ENCODE assay signal across 8 cellular contexts in the genomic region with DNA sequence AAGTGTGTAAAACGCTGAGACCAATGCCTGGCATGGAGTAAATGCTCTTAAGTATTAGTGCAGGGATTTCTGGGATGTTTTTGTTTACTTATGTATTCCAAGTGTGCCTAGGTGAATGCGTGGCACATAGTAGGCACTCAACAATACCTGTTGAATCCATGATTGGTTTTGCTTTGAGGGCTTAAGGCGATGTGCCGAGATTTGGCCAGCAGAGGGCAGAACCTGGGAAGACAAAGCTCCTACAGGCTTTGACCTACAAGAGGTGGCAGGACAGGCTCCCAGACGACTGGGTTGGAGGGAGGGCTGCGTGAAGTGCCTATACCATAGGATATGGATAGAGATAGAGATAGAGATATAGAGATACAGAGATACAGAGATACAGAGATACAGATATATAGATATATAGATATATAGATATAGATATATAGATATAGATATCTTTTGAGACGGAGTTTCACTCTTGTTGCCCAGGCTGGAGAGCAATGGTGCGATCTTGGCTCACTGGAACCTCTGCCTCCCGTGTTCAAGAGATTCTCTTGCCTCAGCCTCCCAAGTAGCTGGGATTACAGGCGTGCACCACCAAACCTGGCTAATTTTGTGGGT. TPM values are rescaled to one million over a fixed set of nuclear protein-coding genes. Genes with fewer than 3 reads are reported as not detected.
DNase-seq lines count a peak whose midpoint lies in the region; ATAC-seq and TF ChIP-seq lines count a peak whose summit lies in the region.

No MANE protein-coding gene starts in this region.

- no peaks in the 10 kb centered on the region for H4K20me1 ChIP-seq in mammary epithelial cell (ENCODE audit: insufficient read depth, low read length)

- no peak overlapping the region for H3K9ac ChIP-seq in mammary epithelial cell (ENCODE audit: insufficient read depth, low read length)

- DNase-seq in 8988T (peak; percentile 58), GM13977 (ENCODE audit: low spot score) (peak; percentile 63), NCI-H226 (peak; percentile 26), mammary epithelial cell (peak; percentile 31), left colon (peak; percentile 69 to 82)
- DNase-seq in stimulated activated CD4-positive, alpha-beta T cell treated with anti-CD3 and anti-CD28 coated beads, TNF-alpha, amount 100 ng/mL, for 1 hour (ENCODE audit: low read depth in 3 of 3, low spot score in 1 of 3), result peak in 2 of 3 donors; percentile 8 to 51

- no peaks in the 10 kb centered on the region for H3K4me1 ChIP-seq in mammary epithelial cell (ENCODE audit: insufficient read depth, low read length)

- H3K27ac ChIP-seq in mammary epithelial cell (ENCODE audit: insufficient read depth, low read depth, low read length), result no peak overlapping the region

- no peaks in the 10 kb centered on the region for H3K9me3 ChIP-seq in mammary epithelial cell (replicated peaks; ENCODE audit: insufficient read depth, low read length)

- H3K4me2 ChIP-seq in mammary epithelial cell (ENCODE audit: insufficient read depth, low read depth, low read length), result no peak overlapping the region

- H3K79me2 ChIP-seq in mammary epithelial cell (ENCODE audit: insufficient read depth, low read length), result no peaks in the 10 kb centered on the region

- TF ChIP-seq CTCF in GM13977 (IDR thresholded peaks at IDR 0.05; ENCODE audit: extremely low read depth, insufficient read depth, missing control alignments) (peak; percentile 81), WI38 (IDR thresholded peaks at IDR 0.05; ENCODE audit: low read depth, low read length) (peak; percentile 66), mammary epithelial cell (conservative IDR thresholded peaks at IDR 0.05 in 1 of 2, IDR thresholded peaks at IDR 0.05 in 1 of 2; ENCODE audit: extremely low read depth in 1 of 2, insufficient read depth in 1 of 2, low read depth in 1 of 2, low read length in 2 of 2) (peak; percentile 88)

- BruUV-seq in mammary epithelial cell (replicated peaks; lab: Mats Ljungman, UMichigan), result no TSS peak

- 23% methylated on average over 10 of the region's 10 CpGs for WGBS in mammary epithelial cell (ENCODE audit: low coverage, missing lambda C conversion rate)

- H3K27me3 ChIP-seq in mammary epithelial cell (ENCODE audit: insufficient read depth, low read length), result no peaks in the 10 kb centered on the region

- CTCF ChIA-PET in mammary epithelial cell (lab: Charles Lee; ENCODE audit: low non-redundant PET), result interaction anchor here (0.6 to 2.1 kb wide), 5 partner anchors 85 to 795 kb away, joined by 3 to 72 read pairs (median 4); partner anchors contain the start of gene POLD3

- ATAC-seq in left colon, result peak; percentile 80
- ATAC-seq in HG02759 (IDR thresholded peaks at IDR 0.05; ENCODE audit: unreplicated experiment), result no peak

- H3K36me3 ChIP-seq in mammary epithelial cell (ENCODE audit: insufficient read depth, low read length), result no peaks in the 10 kb centered on the region

- dilution Hi-C loops in mammary epithelial cell (cut with HindIII; ENCODE audit: low sequenced_read_pairs), result no loop called here

- H3K4me3 ChIP-seq in WI38 (ENCODE audit: low read depth, low read length), result no peak overlapping the region
- no peak overlapping the region for H3K4me3 ChIP-seq in mammary epithelial cell (replicated peaks in 1 of 3; ENCODE audit: insufficient read depth in 1 of 3, low read depth in 2 of 3, low read length in 3 of 3)

- intact Hi-C loops in mammary epithelial cell (cut with micrococcal nuclease) (loop anchor here (1.0 to 10.0 kb wide), 2 partner anchors 117 to 271 kb away; no protein-coding TSS in a partner anchor), left colon (cut with DNase I, micrococcal nuclease) (loop anchor here in 1 of 2 donors (5.0 kb wide), 1 partner anchor 119 kb away; no protein-coding TSS in a partner anchor)

- no peak overlapping the region for H2AFZ ChIP-seq in mammary epithelial cell (ENCODE audit: low read depth, low read length)

- in situ Hi-C loops in GM13977 (cut with MboI; ENCODE audit: low pct_unique_long_range_greater_than_20kb, low sequenced_read_pairs, unreplicated experiment), result loop anchor here (25.0 kb wide), 1 partner anchor 109 kb away; no protein-coding TSS in a partner anchor
- in situ Hi-C loops in mammary epithelial cell (cut with MboI; ENCODE audit: low sequenced_read_pairs in 2 of 2), result loop anchor here (5.0 kb wide), 1 partner anchor 119 kb away; no protein-coding TSS in a partner anchor

RNA-seq across cellular contexts. Expression of gene KCNE3, which starts 13.9 kb away (rescaled TPM):
- total RNA-seq in mammary epithelial cell (under 1 TPM in 1 of 2 donors, not detected in 1; 0.50 TPM), left colon (10 to 100 TPM; 18.8 to 37.7 TPM)
- polyA plus RNA-seq in mammary epithelial cell, result not detected
- not detected for polyA minus RNA-seq in mammary epithelial cell

RNA-seq across cellular contexts. Expression of gene LIPT2, which starts 40.0 kb away (rescaled TPM):
- total RNA-seq in mammary epithelial cell (1 to 10 TPM; 4.3 to 5.0 TPM), left colon (1 to 10 TPM; 2.5 to 3.4 TPM)
- 3.0 TPM for polyA plus RNA-seq in mammary epithelial cell
- not detected for polyA minus RNA-seq in mammary epithelial cell

RNA-seq across cellular contexts. Expression of gene PGM2L1, which starts 55.2 kb away (rescaled TPM):
- 1 to 10 TPM; 6.6 to 9.0 TPM for total RNA-seq in mammary epithelial cell
- 1.6 TPM for polyA plus RNA-seq in mammary epithelial cell
- polyA minus RNA-seq in mammary epithelial cell, result 3.1 TPM
- total RNA-seq in left colon, result 10 to 100 TPM in 1 of 2 donors, 1 to 10 TPM in 1; 9.9 to 14.3 TPM

Comparison
In these comparisons a context has a peak if more than half of its experiments do, and no peak if none do; other contexts are left out.
1. RNA of gene KCNE3, which starts 13.9 kb away (total RNA-seq): 18.8 to 37.7 TPM in left colon; 0.50 TPM in mammary epithelial cell; every median in the first group is over 10 times any median in the second.
2. Peak in every context shown above with its lines, with median percentiles within 50 percentile points of each other: DNase-seq and CTCF ChIP-seq.